In the genomic region with DNA sequence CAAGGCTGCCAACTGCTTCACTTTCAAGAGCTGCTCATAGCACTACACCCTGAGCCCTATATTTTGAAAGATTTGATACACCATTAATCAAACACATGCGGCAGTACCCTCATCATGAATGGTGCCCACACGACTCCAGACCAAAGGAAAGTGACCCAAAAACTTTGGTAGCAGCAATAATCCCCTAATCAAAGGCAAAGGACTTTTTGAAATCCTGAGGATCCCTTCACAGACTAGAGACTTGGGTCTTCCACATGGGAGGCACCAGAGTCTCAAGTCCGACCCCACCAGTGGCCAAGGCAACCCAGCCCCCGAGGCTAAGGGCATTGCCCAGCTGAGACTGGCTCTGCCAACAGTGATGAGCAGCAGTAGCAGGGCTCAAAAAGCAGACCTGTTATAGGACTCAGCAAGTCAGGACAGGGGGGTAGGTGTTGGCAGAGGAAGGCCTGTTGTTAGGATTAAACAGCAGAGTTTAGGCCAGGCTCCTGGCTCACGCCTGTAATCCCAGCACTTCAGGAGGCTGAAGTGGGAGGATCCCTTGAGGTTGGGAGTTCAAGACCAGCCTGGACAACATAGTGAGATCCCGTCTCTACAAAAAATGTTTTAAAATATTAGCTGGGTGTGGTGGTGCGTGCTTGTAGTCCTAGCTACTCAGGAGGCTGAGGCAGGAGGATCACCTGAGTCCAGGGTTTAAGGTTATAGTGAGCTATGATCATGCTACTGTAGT, we compare ENCODE assay signal across 8 cellular contexts. TPM values are rescaled to one million over a fixed set of nuclear protein-coding genes. Genes with fewer than 3 reads are reported as not detected.
A peak's percentile ranks its signal among the peaks of the same experiment; 100 is the strongest.
DNase-seq lines count a peak whose midpoint lies in the region; ATAC-seq and TF ChIP-seq lines count a peak whose summit lies in the region.

No MANE protein-coding gene starts in this region.

- peak overlapping the region; percentile 11 to 97 (median 64) for H3K27ac ChIP-seq in heart left ventricle
- no peak overlapping the region for H3K27ac ChIP-seq in mesenchymal stem cell (ENCODE audit: low read length, poor library complexity, severe bottlenecking)
- H3K27ac ChIP-seq in upper lobe of right lung, result peak overlapping the region; percentile 97

- no peak overlapping the region for H3K4ac ChIP-seq in mesenchymal stem cell (ENCODE audit: low read depth in 1 of 2, low read length in 2 of 2)

- no peak for TF ChIP-seq CTCF in heart left ventricle (IDR thresholded peaks at IDR 0.05)
- no peak for TF ChIP-seq CTCF in upper lobe of right lung (IDR thresholded peaks at IDR 0.05)

- H3K79me1 ChIP-seq in mesenchymal stem cell (replicated peaks; ENCODE audit: low read length, poor library complexity, severe bottlenecking), result peaks cover 28% of the 10 kb centered on the region

- H3K27me3 ChIP-seq in heart left ventricle, result no peaks in the 10 kb centered on the region
- no peaks in the 10 kb centered on the region for H3K27me3 ChIP-seq in mesenchymal stem cell (ENCODE audit: control insufficient read depth in 1 of 2, insufficient read depth in 1 of 2, low read length in 2 of 2)
- H3K27me3 ChIP-seq in upper lobe of right lung, result no peaks in the 10 kb centered on the region

- H2BK120ac ChIP-seq in mesenchymal stem cell (ENCODE audit: low read depth, low read length), result no peak overlapping the region

- H3K9me3 Mint-ChIP-seq in activated naive CD8-positive, alpha-beta T cell treated with anti-CD3 and anti-CD28 coated beads for 36 hours, result no peaks in the 10 kb centered on the region

- H3K27me3 Mint-ChIP-seq in activated naive CD8-positive, alpha-beta T cell treated with anti-CD3 and anti-CD28 coated beads for 36 hours, result no peaks in the 10 kb centered on the region

- H2BK15ac ChIP-seq in mesenchymal stem cell (ENCODE audit: low read depth, poor library complexity, severe bottlenecking), result peak overlapping the region; percentile 3

- DNase-seq in heart left ventricle (no peak), Right ventricle myocardium inferior (ENCODE audit: missing footprints) (no peak), mesenchymal stem cell (no peak), upper lobe of right lung (no peak), DMS153 treated with DMSO at 0.1 percent for 48 hours (lab: John Stamatoyannopoulos, UW; ENCODE audit: unreplicated experiment) (no peak), NCI-H2196 treated with DMSO at 0.1 percent for 48 hours (lab: John Stamatoyannopoulos, UW; ENCODE audit: unreplicated experiment) (no peak)
- no peak for DNase-seq in activated naive CD8-positive, alpha-beta T cell treated with anti-CD3 and anti-CD28 coated beads for 36 hours
- DNase-seq in stimulated activated CD4-positive, alpha-beta T cell treated with anti-CD3 and anti-CD28 coated beads, Interleukin-2, amount 100 ng/mL, for 48 hours, result no peak

- H2AFZ ChIP-seq in mesenchymal stem cell (ENCODE audit: low read depth, low read length), result no peak overlapping the region

- intact Hi-C loops in heart left ventricle (cut with DNase I) (loop anchor here in 5 of 10 donors (5.0 kb wide), 2 partner anchors 73 to 78 kb away; a partner anchor contains a TSS), Right ventricle myocardium inferior (cut with DNase I) (no loop called here), upper lobe of right lung (cut with DNase I) (no loop called here)

- H2AK5ac ChIP-seq in mesenchymal stem cell (ENCODE audit: low read length, severe bottlenecking), result no peak overlapping the region

- peak overlapping the region in 1 of 2 experiments; percentile 30 for H3K14ac ChIP-seq in mesenchymal stem cell (ENCODE audit: low read length in 2 of 2)

- no peak overlapping the region for H3K18ac ChIP-seq in mesenchymal stem cell (ENCODE audit: low read depth in 1 of 2, low read length in 2 of 2)

- H3K4me3 ChIP-seq in heart left ventricle (peak overlapping the region in 8 of 12 donors; percentile 3 to 97 (median 54)), mesenchymal stem cell (ENCODE audit: insufficient read depth in 1 of 2, low read depth in 1 of 2, low read length in 2 of 2) (peak overlapping the region in 1 of 2 experiments; percentile 71), upper lobe of right lung (peak overlapping the region; percentile 15)

- peaks cover 0 to 77% (median 37%) of the 10 kb centered on the region in 12 donors for H3K4me1 ChIP-seq in heart left ventricle
- peaks cover 17% of the 10 kb centered on the region for H3K4me1 ChIP-seq in mesenchymal stem cell (ENCODE audit: control insufficient read depth, insufficient read depth, low read depth, low read length)
- H3K4me1 ChIP-seq in upper lobe of right lung, result peaks cover 57% of the 10 kb centered on the region

- H3K9me3 ChIP-seq in heart left ventricle, result no peaks in the 10 kb centered on the region
- H3K9me3 ChIP-seq in mesenchymal stem cell (ENCODE audit: control insufficient read depth, low read length), result no peaks in the 10 kb centered on the region
- no peaks in the 10 kb centered on the region for H3K9me3 ChIP-seq in upper lobe of right lung

- TF ChIP-seq POLR2A in heart left ventricle (IDR thresholded peaks at IDR 0.05), result no peak

- H4K91ac ChIP-seq in mesenchymal stem cell (ENCODE audit: low read length), result no peak overlapping the region

- H3K4me2 ChIP-seq in mesenchymal stem cell (ENCODE audit: low read length, poor library complexity, severe bottlenecking), result no peak overlapping the region

- H3K36me3 ChIP-seq in heart left ventricle (peaks cover 0 to 42% (median 28%) of the 10 kb centered on the region in 9 donors), mesenchymal stem cell (ENCODE audit: control insufficient read depth in 1 of 2, insufficient read depth in 2 of 2, low read depth in 1 of 2, low read length in 2 of 2) (peaks cover 13 to 41% of the 10 kb centered on the region in 2 experiments), upper lobe of right lung (peaks cover 36% of the 10 kb centered on the region)

- peaks cover 58% of the 10 kb centered on the region for H3K36me3 Mint-ChIP-seq in activated naive CD8-positive, alpha-beta T cell treated with anti-CD3 and anti-CD28 coated beads for 36 hours

- peak overlapping the region in 1 of 2 experiments; percentile 28 for H2BK12ac ChIP-seq in mesenchymal stem cell (ENCODE audit: low read length in 2 of 2)

- H2BK5ac ChIP-seq in mesenchymal stem cell (ENCODE audit: low read depth, low read length, poor library complexity, severe bottlenecking), result no peak overlapping the region

- H3K4me1 Mint-ChIP-seq in activated naive CD8-positive, alpha-beta T cell treated with anti-CD3 and anti-CD28 coated beads for 36 hours, result peaks cover 50% of the 10 kb centered on the region

- no peak overlapping the region for H3K27ac Mint-ChIP-seq in activated naive CD8-positive, alpha-beta T cell treated with anti-CD3 and anti-CD28 coated beads for 36 hours

- H3K9ac ChIP-seq in mesenchymal stem cell (ENCODE audit: low read length), result peak overlapping the region; percentile 48

- H4K8ac ChIP-seq in mesenchymal stem cell (ENCODE audit: low read length), result peak overlapping the region; percentile 32

- H3K23ac ChIP-seq in mesenchymal stem cell (ENCODE audit: low read length in 2 of 2), result no peak overlapping the region

- no peak for ATAC-seq in heart left ventricle
- no peak for ATAC-seq in Right ventricle myocardium inferior
- ATAC-seq in upper lobe of right lung, result no peak

- WGBS in heart left ventricle, 4 donors, result 75 to 81% (median 76%) methylated on average over 7 of the region's 7 CpGs
- 85% methylated on average over 7 of the region's 7 CpGs for WGBS in mesenchymal stem cell

- peak overlapping the region; percentile 81 for H3K4me3 Mint-ChIP-seq in activated naive CD8-positive, alpha-beta T cell treated with anti-CD3 and anti-CD28 coated beads for 36 hours

RNA-seq across cellular contexts. Expression of a gene that starts 3.2 kb away (rescaled TPM):
- total RNA-seq in heart left ventricle (10 to 100 TPM; 12.8 to 55.9 (median 18.8) TPM), Right ventricle myocardium inferior (22.5 TPM), upper lobe of right lung (89.3 TPM)
- polyA plus RNA-seq in heart left ventricle, result 1 to 10 TPM; 9.2 to 10.0 TPM
- total RNA-seq in activated naive CD8-positive, alpha-beta T cell treated with anti-CD3 and anti-CD28 coated beads for 36 hours, result 100 to 1,000 TPM; 109 to 115 TPM
- polyA plus RNA-seq in mesenchymal stem cell (2013, experiment 1 of 2), result 35.4 TPM
- 33.7 TPM for polyA plus RNA-seq in mesenchymal stem cell (2013, experiment 2 of 2)

RNA-seq across cellular contexts. Expression of a gene that starts 50.2 kb away (rescaled TPM):
- total RNA-seq in heart left ventricle, result 10 to 100 TPM in 1 of 9 donors, 1 to 10 TPM in 8; 6.5 to 11.3 (median 7.8) TPM
- polyA plus RNA-seq in heart left ventricle, result 1 to 10 TPM; 5.7 to 6.9 TPM
- 8.7 TPM for total RNA-seq in Right ventricle myocardium inferior
- total RNA-seq in activated naive CD8-positive, alpha-beta T cell treated with anti-CD3 and anti-CD28 coated beads for 36 hours, result 10 to 100 TPM; 21.6 to 22.4 TPM
- 16.4 TPM for polyA plus RNA-seq in mesenchymal stem cell (2013, experiment 1 of 2)
- 16.8 TPM for polyA plus RNA-seq in mesenchymal stem cell (2013, experiment 2 of 2)
- total RNA-seq in upper lobe of right lung, result 13.3 TPM
